ENCODE assay signal across 28 cellular contexts in genomic region chr2:121608367-121608766, GRCh38. TPM values are rescaled to one million over a fixed set of nuclear protein-coding genes. Genes with fewer than 3 reads are reported as not detected.
DNase-seq lines count a peak whose midpoint lies in the region; ATAC-seq, FAIRE-seq and TF ChIP-seq lines count a peak whose summit lies in the region.
"Had no signal": no experiment of that assay in that cellular context is flagged by ENCODE, and none has a peak within 500 bp of the region (broad histone marks: within the 10 kb centered on the region; RNA-seq: fewer than 3 reads in every experiment).

No MANE protein-coding gene starts in this region.

- H3K79me2 ChIP-seq in HepG2 (ENCODE audit: insufficient read depth, low read length) = peaks cover 48% of the 10 kb centered on the region

- H3K36me3 Mint-ChIP-seq in chondrocyte (ENCODE audit: low read depth) = peaks cover 4% of the 10 kb centered on the region

- H3K4me1 ChIP-seq in HepG2 (ENCODE audit: insufficient read depth, low read length) = peaks cover 33% of the 10 kb centered on the region
- H3K4me1 ChIP-seq: A549 had no signal

- CTCF ChIA-PET in HepG2 (lab: Yijun Ruan, JAX; ENCODE audit: low intra/inter-chr PET ratio, low total read pairs) = no interaction called here

- intact Hi-C loops in left ventricle myocardium superior (cut with micrococcal nuclease) = no loop called here
- intact Hi-C loops in Right ventricle myocardium inferior (cut with DNase I) = no loop called here
- intact Hi-C loops in HepG2 (cut with micrococcal nuclease; ENCODE audit: unreplicated experiment) = no loop called here

- no peaks in the 10 kb centered on the region for H3K9me3 Mint-ChIP-seq in chondrocyte (ENCODE audit: low read depth)
- H3K9me3 Mint-ChIP-seq: activated CD4-positive, alpha-beta memory T cell treated with anti-CD3 and anti-CD28 coated beads, Interleukin-2, amount 10 ng/mL, durations not matched to agents 7 days and 5 days had no signal

- TF ChIP-seq CTCF in chondrocyte (IDR thresholded peaks at IDR 0.05) (no peak), HepG2 (CRISPR knock-in tag; IDR thresholded peaks at IDR 0.05) (no peak)

- H3K4me1 Mint-ChIP-seq in chondrocyte (ENCODE audit: low read depth) = peaks cover 26% of the 10 kb centered on the region

- no peak for DNase-seq in left ventricle myocardium superior
- no peak for DNase-seq in Right ventricle myocardium inferior (ENCODE audit: missing footprints)
- no peak for DNase-seq in chondrocyte (ENCODE audit: low spot score)
- DNase-seq in HepG2 (ENCODE audit: low spot score) = no peak
- peak; percentile 81 for DNase-seq in stromal cell of bone marrow (ENCODE audit: low read depth)
- DNase-seq in DMS153 (lab: John Stamatoyannopoulos, UW) = no peak
- DNase-seq in activated CD4-positive, CD25-positive, alpha-beta regulatory T cell (lab: John Stamatoyannopoulos, UW) = no peak
- DNase-seq: activated CD4-positive, alpha-beta memory T cell treated with anti-CD3 and anti-CD28 coated beads, Interleukin-2, amount 10 ng/mL, durations not matched to agents 7 days and 5 days; activated naive CD4-positive, alpha-beta T cell; activated T-cell treated with anti-CD3 and anti-CD28 coated beads for 4 hours; cortex of kidney; foreskin fibroblast; GM23248; hippocampal formation; islet precursor cell; Kasumi-1; NCI-H1048; NCI-H187; NCI-H69; occipital lobe; substantia nigra had no signal

- TF ChIP-seq RAD21 in HepG2 (CRISPR knock-in tag; IDR thresholded peaks at IDR 0.05) = no peak

- POLR2A ChIA-PET in HepG2 (lab: Yijun Ruan, JAX) = no interaction called here

- H3K9me3 ChIP-seq in HepG2 (ENCODE audit: low read length) = no peaks in the 10 kb centered on the region
- H3K9me3 ChIP-seq: A549 had no signal

- H3K4me3 Mint-ChIP-seq in chondrocyte (ENCODE audit: unreplicated experiment) = no peak overlapping the region
- H3K4me3 Mint-ChIP-seq: activated CD4-positive, alpha-beta memory T cell treated with anti-CD3 and anti-CD28 coated beads, Interleukin-2, amount 10 ng/mL, durations not matched to agents 7 days and 5 days had no signal

- TF ChIP-seq EP300 in HepG2 (IDR thresholded peaks at IDR 0.05; ENCODE audit: low read depth in 2 of 2, low read length in 2 of 2) = no peak
- no peak for TF ChIP-seq EP300 in HepG2 (CRISPR knock-in tag; IDR thresholded peaks at IDR 0.05; ENCODE audit: borderline replicate concordance)

- peaks cover 6 to 23% of the 10 kb centered on the region in 2 experiments; a peak in 4 of 5 replicates for H3K36me3 ChIP-seq in HepG2 (replicated peaks in 1 of 2; ENCODE audit: control insufficient read depth in 1 of 2, insufficient read depth in 2 of 2, low read length in 2 of 2)

- H3K27ac ChIP-seq in HepG2 (ENCODE audit: extremely low read length, insufficient read depth, low read length) = no peak overlapping the region
- H3K27ac ChIP-seq: A549; BLaER1 treated with 17β-estradiol and CSF1 and Interleukin-3, amounts not matched to agents 10 nM and 100 nM; GM23248 had no signal

- H3K9ac ChIP-seq in HepG2 (ENCODE audit: insufficient read depth, low read depth, low read length) = no peak overlapping the region
- H3K9ac ChIP-seq: BLaER1 treated with 17β-estradiol and CSF1 and Interleukin-3, amounts not matched to agents 10 nM and 100 nM; GM23248 had no signal

- peak overlapping the region; percentile 79 for H3K27ac Mint-ChIP-seq in chondrocyte (ENCODE audit: unreplicated experiment)
- H3K27ac Mint-ChIP-seq: activated CD4-positive, alpha-beta memory T cell treated with anti-CD3 and anti-CD28 coated beads, Interleukin-2, amount 10 ng/mL, durations not matched to agents 7 days and 5 days had no signal

- no peak overlapping the region for H3K4me3 ChIP-seq in HepG2 (replicated peaks in 1 of 3; ENCODE audit: insufficient read depth in 1 of 3, low read depth in 2 of 3, low read length in 3 of 3)
- H3K4me3 ChIP-seq: A549, GM23248 had no signal

- no TSS peak for BruUV-seq in HepG2 (replicated peaks; lab: Mats Ljungman, UMichigan)

- no peak for TF ChIP-seq POLR2A in HepG2 (IDR thresholded peaks at IDR 0.05; ENCODE audit: insufficient read depth in 1 of 2, low read depth in 2 of 2, low read length in 2 of 2)

- ATAC-seq in left ventricle myocardium superior (peak; percentile 37), Right ventricle myocardium inferior (no peak), HepG2 (no peak), GM18498 (IDR thresholded peaks at IDR 0.05; ENCODE audit: unreplicated experiment) (no peak)
- ATAC-seq: A549; activated CD4-positive, CD25-positive, alpha-beta regulatory T cell treated with anti-CD3 and anti-CD28 coated beads, Interleukin-2, amount 50 U/mL, for 24 hours had no signal

- no peak for FAIRE-seq in HepG2 (lab: Jason Lieb, UNC)
- FAIRE-seq: A549, D721Med, endometrium, urothelium cell line had no signal

- WGBS in HepG2 (ENCODE audit: low lambda C conversion rate) = 94% methylated on average over 4 of the region's 4 CpGs

- no peak overlapping the region for H3K4me2 ChIP-seq in HepG2 (ENCODE audit: low read depth, low read length)
- H3K4me2 ChIP-seq: A549; BLaER1 treated with 17β-estradiol and CSF1 and Interleukin-3, amounts not matched to agents 10 nM and 100 nM had no signal

- in situ Hi-C loops in HepG2 (cut with HindIII; ENCODE audit: extremely low pct_ligation_motif_present, low pct_unique_long_range_greater_than_20kb) = no loop called here

- H4K20me1 ChIP-seq in HepG2 (ENCODE audit: insufficient read depth, low read length) = peaks cover 4% of the 10 kb centered on the region; the same call in 1 of the 2 replicates

- H3K27me3 Mint-ChIP-seq in chondrocyte (ENCODE audit: low read depth) = no peaks in the 10 kb centered on the region
- H3K27me3 Mint-ChIP-seq: activated CD4-positive, alpha-beta memory T cell treated with anti-CD3 and anti-CD28 coated beads, Interleukin-2, amount 10 ng/mL, durations not matched to agents 7 days and 5 days had no signal

- H3K27me3 ChIP-seq in HepG2 (ENCODE audit: control insufficient read depth in 1 of 2, insufficient read depth in 2 of 2, low read length in 2 of 2) = no peaks in the 10 kb centered on the region
- H3K27me3 ChIP-seq: BLaER1 treated with 17β-estradiol and CSF1 and Interleukin-3, amounts not matched to agents 10 nM and 100 nM had no signal

- H2AFZ ChIP-seq in HepG2 (ENCODE audit: low read length) = no peak overlapping the region
- H2AFZ ChIP-seq: GM23248 had no signal

TF ChIP-seq in HepG2, 621 proteins besides CTCF, POLR2A, EP300 and RAD21:
- TF ChIP-seq ZNF138 (CRISPR knock-in tag; IDR thresholded peaks at IDR 0.05; ENCODE audit: low read depth) (no peak), ZNF234 (CRISPR knock-in tag; conservative IDR thresholded peaks at IDR 0.05) (no peak), ZNF496 (CRISPR knock-in tag; IDR thresholded peaks at IDR 0.05; ENCODE audit: insufficient replicate concordance) (no peak), TMF1 (CRISPR knock-in tag; IDR thresholded peaks at IDR 0.05; ENCODE audit: low read depth) (no peak), ZNF501 (CRISPR knock-in tag; IDR thresholded peaks at IDR 0.05) (no peak), ZNF7 (CRISPR knock-in tag; IDR thresholded peaks at IDR 0.05) (peak; percentile 79), SAP130 (CRISPR knock-in tag; IDR thresholded peaks at IDR 0.05; ENCODE audit: low read depth) (no peak)
- TF ChIP-seq, protein P1, sequence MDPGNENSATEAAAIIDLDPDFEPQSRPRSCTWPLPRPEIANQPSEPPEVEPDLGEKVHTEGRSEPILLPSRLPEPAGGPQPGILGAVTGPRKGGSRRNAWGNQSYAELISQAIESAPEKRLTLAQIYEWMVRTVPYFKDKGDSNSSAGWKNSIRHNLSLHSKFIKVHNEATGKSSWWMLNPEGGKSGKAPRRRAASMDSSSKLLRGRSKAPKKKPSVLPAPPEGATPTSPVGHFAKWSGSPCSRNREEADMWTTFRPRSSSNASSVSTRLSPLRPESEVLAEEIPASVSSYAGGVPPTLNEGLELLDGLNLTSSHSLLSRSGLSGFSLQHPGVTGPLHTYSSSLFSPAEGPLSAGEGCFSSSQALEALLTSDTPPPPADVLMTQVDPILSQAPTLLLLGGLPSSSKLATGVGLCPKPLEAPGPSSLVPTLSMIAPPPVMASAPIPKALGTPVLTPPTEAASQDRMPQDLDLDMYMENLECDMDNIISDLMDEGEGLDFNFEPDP (CRISPR knock-in tag; conservative IDR thresholded peaks at IDR 0.05) = 0 out of 2 replicates have a peak, but pooled peaks have one; percentile 30

RNA-seq across cellular contexts. Expression of gene CLASP1, which starts 40.9 kb away (rescaled TPM):
- total RNA-seq in left ventricle myocardium superior = 66.5 TPM
- total RNA-seq in Right ventricle myocardium inferior = 66.3 TPM
- 56.0 to 71.3 TPM (median 57.9 TPM) in 3 replicates for total RNA-seq in chondrocyte
- total RNA-seq in HepG2 (2016; rRNA removed; fragmentation: Illumina TruSeq; extraction: Trizol) = 47.9 and 63.6 TPM in 2 replicates
- 24.7 and 26.3 TPM in 2 replicates for total RNA-seq in HepG2 (2016; cell fraction: cytosol; rRNA removed; fragmentation: Illumina TruSeq; extraction: Trizol; ENCODE audit: low read depth)
- total RNA-seq in HepG2 (2016; cell fraction: insoluble cytoplasmic fraction; rRNA removed; fragmentation: Illumina TruSeq; extraction: Trizol) = 46.4 and 58.7 TPM in 2 replicates
- 21.5 and 29.4 TPM in 2 replicates for total RNA-seq in HepG2 (2016; cell fraction: membrane; rRNA removed; fragmentation: Illumina TruSeq; extraction: Trizol)
- total RNA-seq in HepG2 (2016; cell fraction: nucleus; rRNA removed; fragmentation: Illumina TruSeq; extraction: Trizol) = 111 and 117 TPM in 2 replicates
- polyA plus RNA-seq in HepG2 (2011; rRNA removed) = 9.4 and 11.7 TPM in 2 replicates
- polyA plus RNA-seq in HepG2 (2011; cell fraction: cytosol; rRNA removed) = 4.0 and 4.5 TPM in 2 replicates
- polyA plus RNA-seq in HepG2 (2011; cell fraction: nucleus; rRNA removed) = 52.6 and 54.9 TPM in 2 replicates
- polyA plus RNA-seq in HepG2 (2012) = 33.3 and 40.1 TPM in 2 replicates
- 0.78 and 1.2 TPM in 2 replicates for polyA plus RNA-seq in HepG2 (2016; cell fraction: cytosol; fragmentation: Illumina TruSeq; extraction: Trizol; ENCODE audit: low read depth)
- 21.9 and 26.0 TPM in 2 replicates for polyA plus RNA-seq in HepG2 (2016; cell fraction: insoluble cytoplasmic fraction; fragmentation: Illumina TruSeq; extraction: Trizol; ENCODE audit: low read depth)
- 3.2 and 4.0 TPM in 2 replicates for polyA plus RNA-seq in HepG2 (2016; cell fraction: membrane; fragmentation: Illumina TruSeq; extraction: Trizol; ENCODE audit: low read depth)
- 56.7 and 58.9 TPM in 2 replicates for polyA plus RNA-seq in HepG2 (2016; cell fraction: nucleus; fragmentation: Illumina TruSeq; extraction: Trizol; ENCODE audit: insufficient read depth, low read depth)
- 22.8 and 49.1 TPM in 2 replicates for polyA minus RNA-seq in HepG2 (2011; rRNA and poly(A)+ RNA removed; ENCODE audit: low replicate concordance)
- 20.9 and 21.4 TPM in 2 replicates for polyA minus RNA-seq in HepG2 (2011; cell fraction: cytosol; rRNA and poly(A)+ RNA removed)
- 240 and 255 TPM in 2 replicates for polyA minus RNA-seq in HepG2 (2011; cell fraction: nucleus; rRNA and poly(A)+ RNA removed)
